15 cellular contexts compared by ENCODE assay signal in the genomic region with DNA sequence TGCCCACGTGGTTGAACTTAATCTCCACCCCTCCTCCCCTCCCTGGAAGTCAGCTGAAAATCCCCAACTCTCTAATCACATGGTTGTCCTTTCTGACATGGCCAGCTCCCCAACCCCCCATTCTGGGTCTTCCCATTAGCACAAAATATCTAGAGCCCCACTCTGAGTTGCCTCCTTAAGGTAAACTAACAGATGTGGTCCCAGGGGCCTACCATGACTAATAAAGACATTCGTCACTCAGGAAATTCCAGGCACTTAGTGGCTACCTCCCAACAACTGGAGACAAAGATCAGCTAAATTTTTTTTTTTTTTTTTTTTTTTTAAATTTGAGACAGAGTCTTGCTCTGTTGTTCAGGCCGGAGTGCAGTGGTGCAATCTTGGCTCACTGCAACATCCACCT. TPM values are rescaled to one million over a fixed set of nuclear protein-coding genes. Genes with fewer than 3 reads are reported as not detected.
DNase-seq lines count a peak whose midpoint lies in the region; ATAC-seq and TF ChIP-seq lines count a peak whose summit lies in the region.
"Had no signal": no experiment of that assay in that cellular context is flagged by ENCODE, and none has a peak within 500 bp of the region (broad histone marks: within the 10 kb centered on the region; RNA-seq: fewer than 3 reads in every experiment).

No MANE protein-coding gene starts in this region.

- DNase-seq in A673 (ENCODE audit: low spot score) = peak; percentile 65
- DNase-seq in HFFc6 = no peak
- DNase-seq in SJCRH30 = peak; percentile 70 to 72
- DNase-seq in fibroblast of mammary gland (ENCODE audit: low read depth) = peak; percentile 34
- no peak for DNase-seq in KBM-7
- no peak for DNase-seq in NCI-H748 (lab: John Stamatoyannopoulos, UW; ENCODE audit: unreplicated experiment)
- DNase-seq in CD4-positive, alpha-beta T cell = no peak
- no peak for DNase-seq in AG08395 (ENCODE audit: low spot score)
- DNase-seq: DMS53, GDM1, Kasumi-1, NCI-H446, NCI-H774, Peyer's patch, SIG-M5 had no signal

- H3K4me3 Mint-ChIP-seq in HFFc6 = no peak overlapping the region
- no peak overlapping the region for H3K4me3 Mint-ChIP-seq in CD4-positive, alpha-beta T cell

- peaks cover 18% of the 10 kb centered on the region for H3K36me3 Mint-ChIP-seq in HFFc6 (ENCODE audit: low read depth)
- peaks cover 79% of the 10 kb centered on the region for H3K36me3 Mint-ChIP-seq in CD4-positive, alpha-beta T cell (ENCODE audit: low read depth)

- no peak overlapping the region for H3K27ac ChIP-seq in A673 (ENCODE audit: low read depth, low read length, poor library complexity, severe bottlenecking)
- peak overlapping the region; percentile 51 for H3K27ac ChIP-seq in SJCRH30
- H3K27ac ChIP-seq in CD4-positive, alpha-beta T cell (ENCODE audit: low read depth, low read length) = no peak overlapping the region
- H3K27ac ChIP-seq: Peyer's patch had no signal

- TF ChIP-seq CTCF in A673 (conservative IDR thresholded peaks at IDR 0.05; ENCODE audit: low read depth, low read length) (no peak), HFFc6 (IDR thresholded peaks at IDR 0.05) (no peak), fibroblast of mammary gland (conservative IDR thresholded peaks at IDR 0.05; ENCODE audit: control insufficient read depth, insufficient read depth, low read depth, low read length) (no peak)
- no peak for TF ChIP-seq CTCF in CD4-positive, alpha-beta T cell (IDR thresholded peaks at IDR 0.05)

- H3K27me3 ChIP-seq in A673 (replicated peaks; ENCODE audit: insufficient read depth, low read depth, low read length, poor library complexity) = no peaks in the 10 kb centered on the region
- no peaks in the 10 kb centered on the region for H3K27me3 ChIP-seq in SJCRH30
- H3K27me3 ChIP-seq in CD4-positive, alpha-beta T cell (ENCODE audit: control insufficient read depth, insufficient read depth, low read length) = no peaks in the 10 kb centered on the region
- H3K27me3 ChIP-seq: Peyer's patch had no signal

- CTCF ChIA-PET in A673 (lab: Charles Lee) = interaction anchor here (1.1 to 1.5 kb wide), 2 partner anchors 21 to 71 kb away, joined by 3 to 5 read pairs; a partner anchor contains a TSS
- CTCF ChIA-PET in CD4-positive, alpha-beta T cell (lab: Charles Lee) = interaction anchor here (0.6 kb wide), 1 partner anchor 335 kb away, joined by 3 read pairs; no protein-coding TSS in a partner anchor

- no peaks in the 10 kb centered on the region for H3K4me1 ChIP-seq in A673 (ENCODE audit: insufficient read depth, low read length, poor library complexity, severe bottlenecking)
- H3K4me1 ChIP-seq in SJCRH30 = peaks cover 13% of the 10 kb centered on the region
- H3K4me1 ChIP-seq: Peyer's patch had no signal

- H3K27ac Mint-ChIP-seq in HFFc6 = peak overlapping the region; percentile 11; the same call in 1 of the 2 replicates
- H3K27ac Mint-ChIP-seq in CD4-positive, alpha-beta T cell = no peak overlapping the region

- H3K27me3 Mint-ChIP-seq in HFFc6 (ENCODE audit: insufficient read depth) = no peaks in the 10 kb centered on the region
- H3K27me3 Mint-ChIP-seq in CD4-positive, alpha-beta T cell = no peaks in the 10 kb centered on the region

- peaks cover 28% of the 10 kb centered on the region for H3K4me1 Mint-ChIP-seq in HFFc6 (ENCODE audit: low read depth)
- H3K4me1 Mint-ChIP-seq in CD4-positive, alpha-beta T cell (ENCODE audit: low read depth) = peaks cover 9% of the 10 kb centered on the region

- H3K9me3 ChIP-seq in A673 (ENCODE audit: low read depth, low read length, poor library complexity, severe bottlenecking) = peaks cover 4% of the 10 kb centered on the region
- H3K9me3 ChIP-seq in SJCRH30 (replicated peaks) = peaks cover 24% of the 10 kb centered on the region; the same call in 1 of the 2 replicates
- H3K9me3 ChIP-seq in CD4-positive, alpha-beta T cell (ENCODE audit: control insufficient read depth, low read length) = peaks cover 15% of the 10 kb centered on the region

- intact Hi-C loops in A673 (cut with micrococcal nuclease; ENCODE audit: unreplicated experiment) = no loop called here
- intact Hi-C loops in CD4-positive, alpha-beta T cell (cut with DNase I, micrococcal nuclease) = no loop called here

- H3K36me3 ChIP-seq in A673 (ENCODE audit: insufficient read depth, low read length, poor library complexity, severe bottlenecking) (no peaks in the 10 kb centered on the region), SJCRH30 (peaks cover 7% of the 10 kb centered on the region)

- H3K4me3 ChIP-seq in A673 (ENCODE audit: low read depth, low read length, poor library complexity, severe bottlenecking) (no peak overlapping the region), SJCRH30 (no peak overlapping the region), fibroblast of mammary gland (ENCODE audit: control insufficient read depth, low read depth, low read length) (no peak overlapping the region)
- H3K4me3 ChIP-seq: Peyer's patch had no signal

- in situ Hi-C loops in KBM-7 (cut with MboI; ENCODE audit: low pct_unique_long_range_greater_than_20kb, low sequenced_read_pairs) = no loop called here

- no peak for ATAC-seq in CD4-positive, alpha-beta T cell (ENCODE audit: poor library complexity)

- no TSS peak for BruUV-seq in A673 (replicated peaks; lab: Mats Ljungman, UMichigan)

- H3K9me3 Mint-ChIP-seq in HFFc6 = peaks cover 17% of the 10 kb centered on the region
- H3K9me3 Mint-ChIP-seq in CD4-positive, alpha-beta T cell = peaks cover 17% of the 10 kb centered on the region

- POLR2A ChIA-PET in A673 (lab: Charles Lee; ENCODE audit: low non-redundant PET) = no interaction called here
- POLR2A ChIA-PET in CD4-positive, alpha-beta T cell (lab: Charles Lee) = no interaction called here

RNA-seq across cellular contexts. Expression of a gene that starts 21.1 kb away (rescaled TPM):
- 4.9 and 7.4 TPM in 2 replicates for total RNA-seq in A673 (2021)
- total RNA-seq in HFFc6 (2021; fragmentation: NEBNext Ultra II Directional; extraction: Animal tissue kit (Norgen Biotek cat#: 25700)) = 1 to 10 TPM; 3.9 to 5.9 (median 4.8) TPM
- total RNA-seq in SJCRH30 (2014; rRNA removed; shearing (Covaris generic)) = 14.7 and 15.0 TPM in 2 replicates
- total RNA-seq in CD4-positive, alpha-beta T cell = 10 to 100 TPM in 1 of 2 experiments, 1 to 10 TPM in 1; 8.3 to 10.3 TPM

Comparison
In these comparisons a context has a peak if more than half of its experiments do, and no peak if none do; other contexts are left out.
1. DNase-seq: peak in A673 (single experiment), SJCRH30 (2 of 2) and fibroblast of mammary gland (single experiment); none in HFFc6 (single experiment), KBM-7 (single experiment), NCI-H748 (single experiment), CD4-positive, alpha-beta T cell (0 of 10) and AG08395 (single experiment).